In genomic region chr1:161158316-161159016, GRCh38 we compare ENCODE assay signal across 1 cellular context.
TF ChIP-seq lines count a peak whose summit lies in the region.

No MANE protein-coding gene starts in this region.

TF ChIP-seq in neural cell, 6 proteins besides CTCF, POLR2A, EP300 and RAD21 (continued from another document):
- TF ChIP-seq TAF1 (IDR thresholded peaks at IDR 0.05; ENCODE audit: low read depth) = no peak
